ENCODE assay signal across 16 cellular contexts in the genomic region with DNA sequence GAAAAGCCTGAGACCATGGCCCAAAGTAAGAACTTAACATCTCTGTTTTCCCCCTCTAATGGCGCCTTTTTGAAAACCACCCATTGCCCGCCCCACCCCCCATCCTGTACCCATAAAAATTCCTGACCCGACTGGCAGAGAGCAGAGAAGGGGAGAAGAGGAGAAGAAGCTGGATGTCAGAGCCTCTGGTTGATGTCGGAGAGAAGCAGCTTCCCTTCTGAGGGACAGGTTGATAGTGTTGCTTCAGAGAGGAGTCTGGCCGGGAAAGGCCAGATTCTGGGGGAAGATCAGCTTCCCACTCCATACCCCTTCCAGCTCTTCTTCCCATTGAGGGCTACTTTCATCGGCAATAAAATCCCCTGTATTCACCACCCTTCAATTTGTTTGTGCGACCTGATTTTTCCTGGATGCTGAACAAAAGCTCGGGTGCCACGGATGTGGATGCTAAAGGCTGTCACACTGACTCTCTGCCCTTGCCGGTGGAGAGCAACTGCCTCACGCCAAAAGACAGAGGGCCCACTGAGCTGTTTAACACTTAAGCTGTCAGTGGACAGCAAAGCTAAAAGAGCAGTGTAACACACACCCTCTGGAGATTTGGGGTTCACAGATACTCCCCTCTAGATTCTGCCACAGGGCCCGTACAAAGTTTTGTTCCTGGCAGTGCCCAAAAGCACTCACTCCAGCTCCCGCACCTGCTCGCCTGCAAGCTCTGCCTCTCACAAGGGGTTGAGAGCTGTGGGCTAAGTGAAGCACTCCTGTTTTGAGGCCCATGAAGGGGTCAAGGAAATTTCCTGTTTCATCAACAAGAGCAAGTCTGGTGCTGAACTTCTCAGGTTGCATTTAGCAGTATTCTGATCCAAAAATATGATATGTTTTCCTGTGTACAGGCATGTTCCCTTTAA.
DNase-seq lines count a peak whose midpoint lies in the region; ATAC-seq and TF ChIP-seq lines count a peak whose summit lies in the region.
"Had no signal": no experiment of that assay in that cellular context is flagged by ENCODE, and none has a peak within 500 bp of the region (broad histone marks: within the 10 kb centered on the region; RNA-seq: fewer than 3 reads in every experiment).

No MANE protein-coding gene starts in this region.

- ATAC-seq in HG03097 (IDR thresholded peaks at IDR 0.05; ENCODE audit: low FRiP score, unreplicated experiment) (no peak), HG03469 (IDR thresholded peaks at IDR 0.05; ENCODE audit: unreplicated experiment) (no peak)

- H3K36me3 ChIP-seq in endodermal cell (ENCODE audit: control insufficient read depth, insufficient read depth, low read length): no peaks in the 10 kb centered on the region
- H3K36me3 ChIP-seq: HAP-1 had no signal

- no peaks in the 10 kb centered on the region for H3K4me1 ChIP-seq in endodermal cell (ENCODE audit: control insufficient read depth, insufficient read depth, low read length)
- H3K4me1 ChIP-seq: HAP-1 had no signal

- H3K27me3 ChIP-seq in endodermal cell (ENCODE audit: control insufficient read depth, insufficient read depth, low read length, poor library complexity, severe bottlenecking): no peaks in the 10 kb centered on the region

- H3K4me3 Mint-ChIP-seq in endodermal cell: no peak overlapping the region

- no peak overlapping the region for H3K27ac ChIP-seq in endodermal cell (ENCODE audit: low read depth, low read length)
- H3K27ac ChIP-seq: C4-2B had no signal

- no peaks in the 10 kb centered on the region for H3K36me3 Mint-ChIP-seq in endodermal cell (ENCODE audit: low read depth)

- no peak overlapping the region for H3K4me3 ChIP-seq in endodermal cell (ENCODE audit: low read length)
- H3K4me3 ChIP-seq: HAP-1 had no signal

- no peak overlapping the region for H3K27ac Mint-ChIP-seq in endodermal cell

- peak; percentile 55 for DNase-seq in NCI-H69 (lab: John Stamatoyannopoulos, UW)
- peak; percentile 5 for DNase-seq in SK-N-DZ (ENCODE audit: low spot score)
- peak; percentile 50 for DNase-seq in endodermal cell
- DNase-seq in retina: peak; percentile 60
- no peak for DNase-seq in medulla oblongata (ENCODE audit: extremely low spot score)
- DNase-seq: AML-193, DMS79 treated with DMSO at 0.1 percent for 48 hours, IMR-90, NCI-H1930, NCI-H2171 treated with DMSO at 0.1 percent for 48 hours, NCI-H446, NCI-H82 had no signal

- TF ChIP-seq CTCF in endodermal cell (conservative IDR thresholded peaks at IDR 0.05): no peak

- no peaks in the 10 kb centered on the region for H3K9me3 ChIP-seq in endodermal cell (ENCODE audit: control insufficient read depth, low read length)
- H3K9me3 ChIP-seq: HAP-1 had no signal

- no peaks in the 10 kb centered on the region for H3K4me1 Mint-ChIP-seq in endodermal cell

- H3K9me3 Mint-ChIP-seq in endodermal cell: no peaks in the 10 kb centered on the region

- 86 to 90% methylated on average over 8 to 13 of the region's 14 CpGs for WGBS in endodermal cell (ENCODE audit: insufficient coverage in 1 of 2, insufficient read length in 1 of 2), 2 experiments

- no peaks in the 10 kb centered on the region for H3K27me3 Mint-ChIP-seq in endodermal cell (ENCODE audit: insufficient read depth)

- H3K9ac ChIP-seq in endodermal cell (ENCODE audit: extremely low read depth, low read length, poor library complexity, severe bottlenecking): no peak overlapping the region
